ENCODE assay signal across 11 cellular contexts in the genomic region with DNA sequence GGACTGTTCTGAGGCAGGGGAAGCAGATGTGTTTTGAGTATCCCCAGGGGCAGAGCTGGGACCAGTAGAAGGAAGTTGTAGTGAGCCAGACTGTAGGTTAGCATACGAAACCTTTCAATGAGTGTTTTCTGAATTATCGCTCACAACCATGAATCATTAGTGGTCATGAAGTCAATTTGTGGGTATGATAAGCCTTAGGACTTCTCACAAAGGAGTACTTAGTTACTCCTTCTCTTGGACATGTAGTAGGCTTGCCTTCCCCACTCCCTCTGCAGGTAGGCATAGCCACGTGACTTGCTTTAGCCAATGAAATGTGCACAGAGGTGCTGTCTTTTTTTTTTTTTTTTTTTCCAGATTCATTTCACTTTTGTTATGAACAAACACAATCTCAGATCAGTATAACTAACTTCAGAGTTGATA. TPM values are rescaled to one million over a fixed set of nuclear protein-coding genes. Genes with fewer than 3 reads are reported as not detected.
DNase-seq lines count a peak whose midpoint lies in the region; ATAC-seq and TF ChIP-seq lines count a peak whose summit lies in the region.
"Had no signal": no experiment of that assay in that cellular context is flagged by ENCODE, and none has a peak within 500 bp of the region (broad histone marks: within the 10 kb centered on the region; RNA-seq: fewer than 3 reads in every experiment).

No MANE protein-coding gene starts in this region.

- POLR2A ChIA-PET in activated CD4-positive, alpha-beta memory T cell treated with anti-CD3 and anti-CD28 coated beads for 36 hours (lab: Charles Lee) = interaction anchor here (1.5 kb wide), 1 partner anchor 67 kb away, joined by 3 read pairs; the partner anchor contains the start of genes LRRC41 and UQCRH

- no peaks in the 10 kb centered on the region for H3K9me3 Mint-ChIP-seq in activated naive CD8-positive, alpha-beta T cell treated with anti-CD3 and anti-CD28 coated beads, Interleukin-2, amount 50 U/mL, for 24 hours
- H3K9me3 Mint-ChIP-seq in progenitor cell of endocrine pancreas (ENCODE audit: low read depth) = no peaks in the 10 kb centered on the region
- H3K9me3 Mint-ChIP-seq in activated CD4-positive, alpha-beta memory T cell treated with anti-CD3 and anti-CD28 coated beads for 36 hours = no peaks in the 10 kb centered on the region

- DNase-seq in SKM-1 treated with dmso at 0.1 percent for 144 hours (lab: John Stamatoyannopoulos, UW; ENCODE audit: unreplicated experiment) (peak; percentile 45), SKM-1 (lab: John Stamatoyannopoulos, UW; ENCODE audit: unreplicated experiment) (no peak), progenitor cell of endocrine pancreas (ENCODE audit: low spot score, unreplicated experiment) (no peak), GM19240 (ENCODE audit: insufficient read length, low spot score) (no peak)
- DNase-seq in activated naive CD8-positive, alpha-beta T cell treated with anti-CD3 and anti-CD28 coated beads, Interleukin-2, amount 50 U/mL, for 24 hours = no peak
- DNase-seq in activated CD8-positive, alpha-beta memory T cell treated with anti-CD3 and anti-CD28 coated beads for 24 hours = no peak
- DNase-seq in activated CD4-positive, alpha-beta memory T cell treated with anti-CD3 and anti-CD28 coated beads for 36 hours = no peak
- DNase-seq: central memory CD4-positive, alpha-beta T cell; posterior cingulate gyrus had no signal

- peak overlapping the region; percentile 20 for H3K27ac Mint-ChIP-seq in activated naive CD8-positive, alpha-beta T cell treated with anti-CD3 and anti-CD28 coated beads, Interleukin-2, amount 50 U/mL, for 24 hours
- H3K27ac Mint-ChIP-seq in progenitor cell of endocrine pancreas = peak overlapping the region; percentile 76
- H3K27ac Mint-ChIP-seq in activated CD4-positive, alpha-beta memory T cell treated with anti-CD3 and anti-CD28 coated beads for 36 hours = no peak overlapping the region

- ATAC-seq in HG03571 (IDR thresholded peaks at IDR 0.05; ENCODE audit: unreplicated experiment) = peak; percentile 49
- peak; percentile 69 for ATAC-seq in activated naive CD8-positive, alpha-beta T cell treated with anti-CD3 and anti-CD28 coated beads, Interleukin-2, amount 50 U/mL, for 24 hours

- no peak for TF ChIP-seq CTCF in progenitor cell of endocrine pancreas (IDR thresholded peaks at IDR 0.05; ENCODE audit: unreplicated experiment)

- peaks cover 12% of the 10 kb centered on the region for H3K4me1 Mint-ChIP-seq in activated naive CD8-positive, alpha-beta T cell treated with anti-CD3 and anti-CD28 coated beads, Interleukin-2, amount 50 U/mL, for 24 hours
- H3K4me1 Mint-ChIP-seq in progenitor cell of endocrine pancreas (ENCODE audit: low read depth) = peaks cover 10% of the 10 kb centered on the region
- H3K4me1 Mint-ChIP-seq in activated CD4-positive, alpha-beta memory T cell treated with anti-CD3 and anti-CD28 coated beads for 36 hours (ENCODE audit: low read depth) = peaks cover 10% of the 10 kb centered on the region

- intact Hi-C loops in activated CD4-positive, alpha-beta memory T cell treated with anti-CD3 and anti-CD28 coated beads for 36 hours (cut with micrococcal nuclease) = no loop called here

- H3K27me3 Mint-ChIP-seq in activated naive CD8-positive, alpha-beta T cell treated with anti-CD3 and anti-CD28 coated beads, Interleukin-2, amount 50 U/mL, for 24 hours = no peaks in the 10 kb centered on the region
- no peaks in the 10 kb centered on the region for H3K27me3 Mint-ChIP-seq in progenitor cell of endocrine pancreas
- H3K27me3 Mint-ChIP-seq in activated CD4-positive, alpha-beta memory T cell treated with anti-CD3 and anti-CD28 coated beads for 36 hours = no peaks in the 10 kb centered on the region

- peaks cover 41% of the 10 kb centered on the region for H3K36me3 Mint-ChIP-seq in activated naive CD8-positive, alpha-beta T cell treated with anti-CD3 and anti-CD28 coated beads, Interleukin-2, amount 50 U/mL, for 24 hours (ENCODE audit: low read depth)
- peaks cover 7% of the 10 kb centered on the region for H3K36me3 Mint-ChIP-seq in progenitor cell of endocrine pancreas (ENCODE audit: insufficient read depth)
- H3K36me3 Mint-ChIP-seq in activated CD4-positive, alpha-beta memory T cell treated with anti-CD3 and anti-CD28 coated beads for 36 hours = peaks cover 29% of the 10 kb centered on the region

- H3K4me3 Mint-ChIP-seq in activated naive CD8-positive, alpha-beta T cell treated with anti-CD3 and anti-CD28 coated beads, Interleukin-2, amount 50 U/mL, for 24 hours = no peak overlapping the region
- H3K4me3 Mint-ChIP-seq in progenitor cell of endocrine pancreas (ENCODE audit: low read depth) = no peak overlapping the region
- H3K4me3 Mint-ChIP-seq in activated CD4-positive, alpha-beta memory T cell treated with anti-CD3 and anti-CD28 coated beads for 36 hours = no peak overlapping the region

- CTCF ChIA-PET in activated CD4-positive, alpha-beta memory T cell treated with anti-CD3 and anti-CD28 coated beads for 36 hours (lab: Charles Lee) = no interaction called here

RNA-seq across cellular contexts. Expression of gene FAAH, which starts 23.9 kb away (rescaled TPM):
- 36.6 and 38.6 TPM in 2 replicates for total RNA-seq in progenitor cell of endocrine pancreas
- 1 to 10 TPM; 4.4 to 5.3 TPM for total RNA-seq in activated CD4-positive, alpha-beta memory T cell treated with anti-CD3 and anti-CD28 coated beads for 36 hours
- total RNA-seq: A172 had no signal

RNA-seq across cellular contexts. Expression of gene NSUN4, which starts 29.6 kb away (rescaled TPM):
- total RNA-seq in progenitor cell of endocrine pancreas = 25.0 and 30.3 TPM in 2 replicates
- total RNA-seq in activated CD4-positive, alpha-beta memory T cell treated with anti-CD3 and anti-CD28 coated beads for 36 hours = 10 to 100 TPM; 29.1 to 29.9 TPM
